Comparison of ENCODE assay signal across 1 cellular context in genomic region chr1:155301342-155301841, GRCh38.
A peak's percentile ranks its signal among the peaks of the same experiment; 100 is the strongest.
TF ChIP-seq lines count a peak whose summit lies in the region.

PKLR (minus strand) TSS chr1:155301438; CDS start chr1:155301395, 43 bp downstream.

TF ChIP-seq in K562, 482 proteins besides CTCF, POLR2A, EP300 and RAD21 (continued from another document):
- TF ChIP-seq AFF4 (CRISPR knock-in tag; IDR thresholded peaks at IDR 0.05) = 0 out of 2 replicates have a peak, but pooled peaks have one; percentile 34
- peak; percentile 24; the same call in 1 of the 2 replicates for TF ChIP-seq PHF8 (IDR thresholded peaks at IDR 0.05; ENCODE audit: borderline replicate concordance, low read length)
- peak in 1 of 2 experiments; percentile 3; a peak in 1 of 4 replicates for TF ChIP-seq FOXK2 (conservative IDR thresholded peaks at IDR 0.05 in 1 of 2, IDR thresholded peaks at IDR 0.05 in 1 of 2; ENCODE audit: low read depth in 2 of 2)
- peak; percentile 66; the same call in 1 of the 2 replicates for TF ChIP-seq ZKSCAN1 (IDR thresholded peaks at IDR 0.05; ENCODE audit: low read depth, low read length)
- peak; percentile 11 for TF ChIP-seq KDM5B (IDR thresholded peaks at IDR 0.05; ENCODE audit: insufficient replicate concordance, low read depth, low read length)
- no peak for TF ChIP-seq NFYB (IDR thresholded peaks at IDR 0.05; ENCODE audit: extremely low read depth, insufficient read length)
- TF ChIP-seq, protein P1, sequence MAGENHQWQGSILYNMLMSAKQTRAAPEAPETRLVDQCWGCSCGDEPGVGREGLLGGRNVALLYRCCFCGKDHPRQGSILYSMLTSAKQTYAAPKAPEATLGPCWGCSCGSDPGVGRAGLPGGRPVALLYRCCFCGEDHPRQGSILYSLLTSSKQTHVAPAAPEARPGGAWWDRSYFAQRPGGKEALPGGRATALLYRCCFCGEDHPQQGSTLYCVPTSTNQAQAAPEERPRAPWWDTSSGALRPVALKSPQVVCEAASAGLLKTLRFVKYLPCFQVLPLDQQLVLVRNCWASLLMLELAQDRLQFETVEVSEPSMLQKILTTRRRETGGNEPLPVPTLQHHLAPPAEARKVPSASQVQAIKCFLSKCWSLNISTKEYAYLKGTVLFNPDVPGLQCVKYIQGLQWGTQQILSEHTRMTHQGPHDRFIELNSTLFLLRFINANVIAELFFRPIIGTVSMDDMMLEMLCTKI (IDR thresholded peaks at IDR 0.05; ENCODE audit: partially characterized antibody) = no peak
- peak; percentile 62; the same call in 1 of the 2 replicates for TF ChIP-seq ZNF592 (IDR thresholded peaks at IDR 0.05)
- TF ChIP-seq ATF3 (IDR thresholded peaks at IDR 0.05) = no peak
- no peak for TF ChIP-seq ATF3 (CRISPR knock-in tag; conservative IDR thresholded peaks at IDR 0.05)
- peak; percentile 23; the same call in 1 of the 2 replicates for TF ChIP-seq KLF16 (IDR thresholded peaks at IDR 0.05)
- peak; percentile 41; the same call in 1 of the 2 replicates for TF ChIP-seq SOX6 (IDR thresholded peaks at IDR 0.05)
- TF ChIP-seq MTA1 (IDR thresholded peaks at IDR 0.05; ENCODE audit: borderline replicate concordance) = no peak
